In genomic region chr1:192477630-192478029, GRCh38 we compare ENCODE assay signal across 9 cellular contexts.
A peak's percentile ranks its signal among the peaks of the same experiment; 100 is the strongest.
DNase-seq lines count a peak whose midpoint lies in the region; ATAC-seq and TF ChIP-seq lines count a peak whose summit lies in the region.
"Had no signal": no experiment of that assay in that cellular context is flagged by ENCODE, and none has a peak within 500 bp of the region (broad histone marks: within the 10 kb centered on the region; RNA-seq: fewer than 3 reads in every experiment).

No MANE protein-coding gene starts in this region.

- H3K14ac ChIP-seq in neuronal stem cell (ENCODE audit: low read length): no peak overlapping the region

- no peak overlapping the region for H3K23ac ChIP-seq in neuronal stem cell (ENCODE audit: low read depth, low read length, poor library complexity)

- H3K27ac ChIP-seq in esophagus squamous epithelium (peak overlapping the region in 1 of 4 donors; percentile 26), neuronal stem cell (replicated peaks; ENCODE audit: low read length) (no peak overlapping the region)
- H3K27ac ChIP-seq: SJCRH30 had no signal

- H3K4me3 Mint-ChIP-seq in CD14-positive monocyte: no peak overlapping the region
- no peak overlapping the region for H3K4me3 Mint-ChIP-seq in progenitor cell of endocrine pancreas (ENCODE audit: low read depth)
- no peak overlapping the region for H3K4me3 Mint-ChIP-seq in activated T-helper 1 cell treated with anti-CD3 and anti-CD28 coated beads, Interleukin-12 subunit alpha, Interleukin-12 subunit beta, Interleukin-2, Interleukin-4 antibody, amounts not matched to agents 30 ng/mL and 10 ng/mL and 1 ng/mL, durations not matched to agents 14 hours and 24 hours and 36 hours

- H2BK120ac ChIP-seq in neuronal stem cell (ENCODE audit: low read depth, low read length): no peak overlapping the region

- TF ChIP-seq CTCF in CD14-positive monocyte (IDR thresholded peaks at IDR 0.05) (peak; percentile 63), esophagus squamous epithelium (IDR thresholded peaks at IDR 0.05) (peak in 5 of 6 experiments; percentile 11 to 73 (median 47)), progenitor cell of endocrine pancreas (IDR thresholded peaks at IDR 0.05; ENCODE audit: unreplicated experiment) (peak; percentile 65)

- peaks cover 0 to 6% (median 0%) of the 10 kb centered on the region in 3 donors for H3K4me1 ChIP-seq in esophagus squamous epithelium
- H3K4me1 ChIP-seq in neuronal stem cell (ENCODE audit: control insufficient read depth in 2 of 2, insufficient read depth in 1 of 2, low read depth in 1 of 2, low read length in 2 of 2): no peaks in the 10 kb centered on the region
- H3K4me1 ChIP-seq: SJCRH30 had no signal

- H3K4me1 Mint-ChIP-seq in CD14-positive monocyte (peaks cover 5% of the 10 kb centered on the region), progenitor cell of endocrine pancreas (ENCODE audit: low read depth) (no peaks in the 10 kb centered on the region)
- no peaks in the 10 kb centered on the region for H3K4me1 Mint-ChIP-seq in activated T-helper 1 cell treated with anti-CD3 and anti-CD28 coated beads, Interleukin-12 subunit alpha, Interleukin-12 subunit beta, Interleukin-2, Interleukin-4 antibody, amounts not matched to agents 30 ng/mL and 10 ng/mL and 1 ng/mL, durations not matched to agents 14 hours and 24 hours and 36 hours (ENCODE audit: low read depth)

- no peak overlapping the region for H3K9ac ChIP-seq in neuronal stem cell (ENCODE audit: low read depth, low read length, poor library complexity)

- no peaks in the 10 kb centered on the region for H3K36me3 Mint-ChIP-seq in CD14-positive monocyte
- H3K36me3 Mint-ChIP-seq in progenitor cell of endocrine pancreas (ENCODE audit: insufficient read depth): no peaks in the 10 kb centered on the region
- H3K36me3 Mint-ChIP-seq in activated T-helper 1 cell treated with anti-CD3 and anti-CD28 coated beads, Interleukin-12 subunit alpha, Interleukin-12 subunit beta, Interleukin-2, Interleukin-4 antibody, amounts not matched to agents 30 ng/mL and 10 ng/mL and 1 ng/mL, durations not matched to agents 14 hours and 24 hours and 36 hours (ENCODE audit: low read depth): no peaks in the 10 kb centered on the region

- H3K4me2 ChIP-seq in neuronal stem cell (ENCODE audit: insufficient read depth, low read length, poor library complexity, severe bottlenecking): no peak overlapping the region

- H3K27ac Mint-ChIP-seq in CD14-positive monocyte: no peak overlapping the region
- no peak overlapping the region for H3K27ac Mint-ChIP-seq in progenitor cell of endocrine pancreas
- H3K27ac Mint-ChIP-seq in activated T-helper 1 cell treated with anti-CD3 and anti-CD28 coated beads, Interleukin-12 subunit alpha, Interleukin-12 subunit beta, Interleukin-2, Interleukin-4 antibody, amounts not matched to agents 30 ng/mL and 10 ng/mL and 1 ng/mL, durations not matched to agents 14 hours and 24 hours and 36 hours: no peak overlapping the region

- no peak overlapping the region for H2AK5ac ChIP-seq in neuronal stem cell (ENCODE audit: low read depth, low read length)

- no peaks in the 10 kb centered on the region for H3K36me3 ChIP-seq in esophagus squamous epithelium
- no peaks in the 10 kb centered on the region for H3K36me3 ChIP-seq in neuronal stem cell (replicated peaks in 1 of 2; ENCODE audit: control insufficient read depth in 2 of 2, insufficient read depth in 2 of 2, low read length in 2 of 2)
- H3K36me3 ChIP-seq: SJCRH30 had no signal

- H3K9me3 ChIP-seq in esophagus squamous epithelium: no peaks in the 10 kb centered on the region
- no peaks in the 10 kb centered on the region for H3K9me3 ChIP-seq in neuronal stem cell (replicated peaks in 1 of 2; ENCODE audit: control insufficient read depth in 2 of 2, insufficient read depth in 1 of 2, low read depth in 1 of 2, low read length in 2 of 2)
- H3K9me3 ChIP-seq: SJCRH30 had no signal

- intact Hi-C loops in CD14-positive monocyte (cut with micrococcal nuclease): loop anchor here (2.0 to 10.0 kb wide), 6 partner anchors 40 to 577 kb away; partner anchors contain the start of genes RGS2 (in 1 of the 2), RO60 (in 1 of the 2) and UCHL5 (in 1 of the 2)
- intact Hi-C loops in esophagus squamous epithelium (cut with DNase I): loop anchor here (5.0 kb wide), 1 partner anchor 130 kb away; no protein-coding TSS in a partner anchor
- intact Hi-C loops in activated T-helper 1 cell treated with anti-CD3 and anti-CD28 coated beads, Interleukin-12 subunit alpha, Interleukin-12 subunit beta, Interleukin-2, Interleukin-4 antibody, amounts not matched to agents 30 ng/mL and 10 ng/mL and 1 ng/mL, durations not matched to agents 14 hours and 24 hours and 36 hours (cut with micrococcal nuclease): loop anchor here (1.0 to 10.0 kb wide), 5 partner anchors 39 to 1817 kb away; no protein-coding TSS in a partner anchor

- H3K4ac ChIP-seq in neuronal stem cell (ENCODE audit: low read length): no peak overlapping the region

- H3K9me3 Mint-ChIP-seq in CD14-positive monocyte (peaks cover 0 to 2% (median 0%) of the 10 kb centered on the region in 7 donors), progenitor cell of endocrine pancreas (ENCODE audit: low read depth) (no peaks in the 10 kb centered on the region)
- no peaks in the 10 kb centered on the region for H3K9me3 Mint-ChIP-seq in activated T-helper 1 cell treated with anti-CD3 and anti-CD28 coated beads, Interleukin-12 subunit alpha, Interleukin-12 subunit beta, Interleukin-2, Interleukin-4 antibody, amounts not matched to agents 30 ng/mL and 10 ng/mL and 1 ng/mL, durations not matched to agents 14 hours and 24 hours and 36 hours

- H2BK12ac ChIP-seq in neuronal stem cell (ENCODE audit: low read length): no peak overlapping the region

- no peak overlapping the region for H2AFZ ChIP-seq in neuronal stem cell (ENCODE audit: low read length)

- peaks cover 0 to 12% (median 0%) of the 10 kb centered on the region in 4 donors for H3K27me3 ChIP-seq in esophagus squamous epithelium
- H3K27me3 ChIP-seq in neuronal stem cell (ENCODE audit: control insufficient read depth in 3 of 3, insufficient read depth in 3 of 3, low read depth in 1 of 3, low read length in 3 of 3): no peaks in the 10 kb centered on the region
- H3K27me3 ChIP-seq: SJCRH30 had no signal

- H3K79me1 ChIP-seq in neuronal stem cell (ENCODE audit: low read depth, low read length): no peaks in the 10 kb centered on the region

- H4K8ac ChIP-seq in neuronal stem cell (ENCODE audit: low read depth, low read length): no peak overlapping the region

- ATAC-seq in GM18867 (IDR thresholded peaks at IDR 0.05; ENCODE audit: unreplicated experiment): peak; percentile 61
- peak; percentile 77 for ATAC-seq in HG03432 (IDR thresholded peaks at IDR 0.05; ENCODE audit: unreplicated experiment)

- H4K91ac ChIP-seq in neuronal stem cell (ENCODE audit: low read depth, low read length, poor library complexity): no peak overlapping the region

- H2BK15ac ChIP-seq in neuronal stem cell (ENCODE audit: low read length): no peak overlapping the region

- DNase-seq in CD14-positive monocyte (ENCODE audit: low spot score) (no peak), RKO (ENCODE audit: low spot score) (peak; percentile 56), esophagus squamous epithelium (lab: John Stamatoyannopoulos, UW) (no peak), progenitor cell of endocrine pancreas (ENCODE audit: low spot score, unreplicated experiment) (no peak), neuronal stem cell (ENCODE audit: low spot score) (no peak)
- DNase-seq in activated T-helper 1 cell treated with anti-CD3 and anti-CD28 coated beads, Interleukin-12 subunit alpha, Interleukin-12 subunit beta, Interleukin-2, Interleukin-4 antibody, amounts not matched to agents 30 ng/mL and 10 ng/mL and 1 ng/mL, durations not matched to agents 14 hours and 24 hours and 36 hours (ENCODE audit: low spot score): no peak

- 0 to 1% methylated on average over 2 of the region's 2 CpGs for whole genome bisulfite sequencing in esophagus squamous epithelium, 2 donors
- no CpG with 5 or more reads among the region's 2 CpGs for WGBS in neuronal stem cell (ENCODE audit: extremely low coverage in 2 of 2, insufficient read length in 2 of 2, insufficient replicate concordance in 1 of 2), 2 donors

- H3K4me3 ChIP-seq in esophagus squamous epithelium: no peak overlapping the region
- no peak overlapping the region for H3K4me3 ChIP-seq in neuronal stem cell (ENCODE audit: low read length in 2 of 2)
- H3K4me3 ChIP-seq: SJCRH30 had no signal

- H3K27me3 Mint-ChIP-seq in CD14-positive monocyte (ENCODE audit: low read depth in 3 of 3) (peaks cover 0 to 5% (median 3%) of the 10 kb centered on the region in 3 donors), progenitor cell of endocrine pancreas (no peaks in the 10 kb centered on the region)
- H3K27me3 Mint-ChIP-seq in activated T-helper 1 cell treated with anti-CD3 and anti-CD28 coated beads, Interleukin-12 subunit alpha, Interleukin-12 subunit beta, Interleukin-2, Interleukin-4 antibody, amounts not matched to agents 30 ng/mL and 10 ng/mL and 1 ng/mL, durations not matched to agents 14 hours and 24 hours and 36 hours (ENCODE audit: insufficient read depth): peaks cover 12% of the 10 kb centered on the region

- no peak for TF ChIP-seq POLR2A in esophagus squamous epithelium (IDR thresholded peaks at IDR 0.05)

- no peak overlapping the region for H3K18ac ChIP-seq in neuronal stem cell (ENCODE audit: low read length)

- H2BK5ac ChIP-seq in neuronal stem cell (ENCODE audit: low read length): no peak overlapping the region
